16 cellular contexts compared by ENCODE assay signal in the genomic region with DNA sequence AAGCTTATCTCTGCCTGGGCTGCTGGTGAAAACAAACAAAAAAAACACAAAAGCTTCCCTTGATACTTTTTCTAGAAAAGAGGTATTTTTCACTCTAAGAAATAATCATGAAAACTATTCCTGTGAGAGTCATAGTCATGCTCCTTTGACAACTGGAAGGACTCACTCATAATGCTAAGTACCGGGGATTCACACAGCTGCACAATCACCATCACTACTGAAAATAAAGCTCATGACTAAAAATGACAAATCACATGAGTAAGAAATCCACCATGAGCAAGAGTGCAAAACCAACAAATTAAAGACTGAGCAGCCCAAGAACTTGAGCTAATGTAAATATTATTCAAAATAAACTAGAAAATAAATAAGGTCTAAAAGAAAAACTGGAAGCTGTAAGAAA. TPM values are rescaled to one million over a fixed set of nuclear protein-coding genes. Genes with fewer than 3 reads are reported as not detected.
DNase-seq lines count a peak whose midpoint lies in the region; ATAC-seq and TF ChIP-seq lines count a peak whose summit lies in the region.
"Had no signal": no experiment of that assay in that cellular context is flagged by ENCODE, and none has a peak within 500 bp of the region (broad histone marks: within the 10 kb centered on the region; RNA-seq: fewer than 3 reads in every experiment).

No MANE protein-coding gene starts in this region.

- in situ Hi-C loops in GM13977 (cut with MboI; ENCODE audit: low pct_unique_long_range_greater_than_20kb, low sequenced_read_pairs, unreplicated experiment) = no loop called here

- H3K4me1 Mint-ChIP-seq in T-helper 2 cell treated with Interferon-gamma antibody and Interleukin-4, amounts not matched to agents 5 μg/mL and 100 μg/mL, for 36 hours (ENCODE audit: low read depth) = peaks cover 6% of the 10 kb centered on the region
- H3K4me1 Mint-ChIP-seq: brain had no signal

- H3K36me3 Mint-ChIP-seq in T-helper 2 cell treated with Interferon-gamma antibody and Interleukin-4, amounts not matched to agents 5 μg/mL and 100 μg/mL, for 36 hours (ENCODE audit: low read depth) = no peaks in the 10 kb centered on the region
- H3K36me3 Mint-ChIP-seq: brain had no signal

- H3K27me3 Mint-ChIP-seq in T-helper 2 cell treated with Interferon-gamma antibody and Interleukin-4, amounts not matched to agents 5 μg/mL and 100 μg/mL, for 36 hours (ENCODE audit: low read depth) = peaks cover 19% of the 10 kb centered on the region
- H3K27me3 Mint-ChIP-seq: brain had no signal

- H3K27ac Mint-ChIP-seq in T-helper 2 cell treated with Interferon-gamma antibody and Interleukin-4, amounts not matched to agents 5 μg/mL and 100 μg/mL, for 36 hours = no peak overlapping the region
- H3K27ac Mint-ChIP-seq: brain had no signal

- peak; percentile 5 for DNase-seq in GM13977 (ENCODE audit: low spot score)
- peak; percentile 41 for DNase-seq in M059J (ENCODE audit: low read depth)
- peak; percentile 8 for DNase-seq in iris pigment epithelial cell (ENCODE audit: low read depth)
- no peak for DNase-seq in anterior cingulate cortex (lab: John Stamatoyannopoulos, UW)
- no peak for DNase-seq in NCI-H82 treated with DMSO at 0.1 percent for 48 hours (lab: John Stamatoyannopoulos, UW; ENCODE audit: unreplicated experiment)
- no peak for DNase-seq in NCI-H2227 (lab: John Stamatoyannopoulos, UW; ENCODE audit: unreplicated experiment)
- DNase-seq in T-helper 2 cell treated with Interferon-gamma antibody and Interleukin-4, amounts not matched to agents 5 μg/mL and 100 μg/mL, for 36 hours (ENCODE audit: low spot score) = no peak
- DNase-seq: activated CD4-positive, alpha-beta T cell treated with anti-CD3 and anti-CD28 coated beads, Interleukin-2, amount 50 U/mL, for 1 hour; DMS 273 treated with DMSO at 0.1 percent for 48 hours; midbrain; NCI-H1436 treated with DMSO at 0.1 percent for 48 hours; OCI-M1; stimulated activated naive CD4-positive, alpha-beta T cell had no signal

- no peak for TF ChIP-seq CTCF in GM13977 (IDR thresholded peaks at IDR 0.05; ENCODE audit: extremely low read depth, insufficient read depth, missing control alignments)

- H3K9me3 Mint-ChIP-seq in T-helper 2 cell treated with Interferon-gamma antibody and Interleukin-4, amounts not matched to agents 5 μg/mL and 100 μg/mL, for 36 hours = no peaks in the 10 kb centered on the region

- ATAC-seq in GM21825 (IDR thresholded peaks at IDR 0.05; ENCODE audit: unreplicated experiment) = peak; percentile 58

- H3K4me3 Mint-ChIP-seq in T-helper 2 cell treated with Interferon-gamma antibody and Interleukin-4, amounts not matched to agents 5 μg/mL and 100 μg/mL, for 36 hours = no peak overlapping the region
- H3K4me3 Mint-ChIP-seq: brain had no signal

RNA-seq across cellular contexts. Expression of a gene that starts 10.6 kb away (rescaled TPM):
- not detected in 2 replicates for total RNA-seq in M059J (2014; rRNA removed; shearing (Covaris generic))
- total RNA-seq: smooth muscle cell had no signal

RNA-seq across cellular contexts. Expression of a gene that starts 59.9 kb away (rescaled TPM):
- total RNA-seq in M059J (2014; rRNA removed; shearing (Covaris generic)) = 19.4 and 25.6 TPM in 2 replicates

Comparison
In these comparisons a context has a peak if more than half of its experiments do, and no peak if none do; other contexts are left out.
1. DNase-seq: peak in GM13977 (single experiment), M059J (single experiment) and iris pigment epithelial cell (single experiment); none in anterior cingulate cortex (0 of 58), NCI-H82 treated with DMSO at 0.1 percent for 48 hours (single experiment), NCI-H2227 (single experiment) and T-helper 2 cell treated with Interferon-gamma antibody and Interleukin-4, amounts not matched to agents 5 μg/mL and 100 μg/mL, for 36 hours (single experiment).